Comparison of ENCODE assay signal across 23 cellular contexts in the genomic region with DNA sequence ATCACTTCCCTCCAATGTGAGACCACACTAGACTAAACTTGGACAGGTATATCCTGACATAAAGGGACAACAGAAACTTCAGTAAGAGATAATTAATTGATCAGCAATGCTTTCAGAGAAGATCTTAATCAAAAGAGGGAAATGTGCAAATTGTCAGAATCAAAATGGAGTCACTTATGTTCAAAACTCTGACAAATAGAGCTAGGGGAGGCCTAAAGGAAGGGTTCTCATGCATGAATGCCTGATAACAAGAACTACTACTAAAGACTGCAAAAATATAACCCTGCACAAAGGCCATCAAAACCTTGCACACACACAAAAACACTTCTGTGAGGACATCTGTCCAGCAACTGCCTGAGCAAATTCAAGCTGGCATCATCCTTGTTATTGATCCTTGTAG.
DNase-seq lines count a peak whose midpoint lies in the region; ATAC-seq, FAIRE-seq and TF ChIP-seq lines count a peak whose summit lies in the region.
"Had no signal": no experiment of that assay in that cellular context is flagged by ENCODE, and none has a peak within 500 bp of the region (broad histone marks: within the 10 kb centered on the region; RNA-seq: fewer than 3 reads in every experiment).

No MANE protein-coding gene starts in this region.

- H2BK15ac ChIP-seq in H1 (ENCODE audit: low read length) (no peak overlapping the region), neuronal stem cell (ENCODE audit: low read length) (no peak overlapping the region)

- no peak overlapping the region for H2BK5ac ChIP-seq in H1 (ENCODE audit: low read depth, low read length)
- H2BK5ac ChIP-seq in neuronal stem cell (ENCODE audit: low read length), result no peak overlapping the region

- H3K79me2 ChIP-seq in H1 (ENCODE audit: control insufficient read depth in 1 of 2, insufficient read depth in 2 of 2, low read length in 2 of 2), result no peaks in the 10 kb centered on the region

- H3K4me3 ChIP-seq in SK-N-MC, result no peak overlapping the region
- H3K4me3 ChIP-seq in H1 (ENCODE audit: extremely low read depth in 1 of 4, insufficient read depth in 2 of 4, low read depth in 3 of 4, low read length in 4 of 4), result no peak overlapping the region
- H3K4me3 ChIP-seq in neuronal stem cell (ENCODE audit: low read length in 2 of 2), result no peak overlapping the region
- H3K4me3 ChIP-seq: BLaER1 had no signal

- H3K4ac ChIP-seq in H1 (replicated peaks; ENCODE audit: insufficient read length, low read depth, low read length), result no peak overlapping the region
- no peak overlapping the region for H3K4ac ChIP-seq in neuronal stem cell (ENCODE audit: low read length)

- H2BK12ac ChIP-seq in H1 (ENCODE audit: low read depth, low read length), result no peak overlapping the region
- no peak overlapping the region for H2BK12ac ChIP-seq in neuronal stem cell (ENCODE audit: low read length)

- H3K14ac ChIP-seq in H1 (ENCODE audit: insufficient read length) (no peak overlapping the region), neuronal stem cell (ENCODE audit: low read length) (no peak overlapping the region)

- DNase-seq in DMS53 (lab: John Stamatoyannopoulos, UW) (peak; percentile 2), DMS53 treated with DMSO at 0.1 percent for 48 hours (lab: John Stamatoyannopoulos, UW; ENCODE audit: unreplicated experiment) (no peak), SK-N-MC (ENCODE audit: low read depth, low spot score) (no peak), H1 (ENCODE audit: low read depth in 1 of 2, low spot score in 2 of 2) (no peak), neuronal stem cell (ENCODE audit: low spot score) (no peak), HPDE6-E6E7 (ENCODE audit: extremely low spot score) (no peak), DMS153 (lab: John Stamatoyannopoulos, UW) (no peak)
- DNase-seq: Caco-2; CD4-positive, CD25-positive, alpha-beta regulatory T cell; CD8-positive, alpha-beta T cell; DMS79; EL; GDM1; GOT3; H7; HCEC 1CT had no signal

- no peak overlapping the region for H2BK120ac ChIP-seq in H1 (replicated peaks; ENCODE audit: low read depth, low read length)
- H2BK120ac ChIP-seq in neuronal stem cell (ENCODE audit: low read depth, low read length), result no peak overlapping the region

- no peaks in the 10 kb centered on the region for H3K27me3 ChIP-seq in H1 (replicated peaks in 1 of 4; ENCODE audit: control insufficient read depth in 3 of 4, extremely low read depth in 1 of 4, insufficient read depth in 3 of 4, low read length in 3 of 4)
- no peaks in the 10 kb centered on the region for H3K27me3 ChIP-seq in neuronal stem cell (ENCODE audit: control insufficient read depth in 3 of 3, insufficient read depth in 3 of 3, low read depth in 1 of 3, low read length in 3 of 3)
- H3K27me3 ChIP-seq: BLaER1 had no signal

- no peaks in the 10 kb centered on the region for H3K79me1 ChIP-seq in H1 (ENCODE audit: low read depth, low read length)
- H3K79me1 ChIP-seq in neuronal stem cell (ENCODE audit: low read depth, low read length), result no peaks in the 10 kb centered on the region

- no peak for TF ChIP-seq CTCF in H1 (IDR thresholded peaks at IDR 0.05; ENCODE audit: control extremely low read depth in 1 of 3, insufficient read depth in 1 of 3, low read depth in 1 of 3, low read length in 3 of 3)

- no peak overlapping the region for H2AK5ac ChIP-seq in H1 (ENCODE audit: low read depth, low read length)
- H2AK5ac ChIP-seq in neuronal stem cell (ENCODE audit: low read depth, low read length), result no peak overlapping the region

- no peak overlapping the region for H3K4me2 ChIP-seq in H1 (ENCODE audit: insufficient read depth in 1 of 2, low read depth in 2 of 2, low read length in 2 of 2)
- no peak overlapping the region for H3K4me2 ChIP-seq in neuronal stem cell (ENCODE audit: insufficient read depth, low read length, poor library complexity, severe bottlenecking)
- H3K4me2 ChIP-seq: BLaER1 had no signal

- CTCF ChIA-PET in H1 (lab: Charles Lee; ENCODE audit: partially characterized antibody), result no interaction called here

- no peak overlapping the region for H3K18ac ChIP-seq in H1 (ENCODE audit: extremely low read depth, low read length)
- no peak overlapping the region for H3K18ac ChIP-seq in neuronal stem cell (ENCODE audit: low read length)

- H3K9me3 ChIP-seq in SK-N-MC (ENCODE audit: low read depth, low read length), result peaks cover 3% of the 10 kb centered on the region; the same call in 1 of the 2 replicates
- no peaks in the 10 kb centered on the region for H3K9me3 ChIP-seq in H1 (ENCODE audit: insufficient read depth in 2 of 2, low read depth in 1 of 2, low read length in 1 of 2)
- peaks cover 0 to 3% of the 10 kb centered on the region in 2 donors for H3K9me3 ChIP-seq in neuronal stem cell (replicated peaks in 1 of 2; ENCODE audit: control insufficient read depth in 2 of 2, insufficient read depth in 1 of 2, low read depth in 1 of 2, low read length in 2 of 2)
- H3K9me3 ChIP-seq: BLaER1, Caco-2 had no signal

- peak overlapping the region; percentile 98; the same call in 1 of the 2 replicates for H3K27ac ChIP-seq in SK-N-MC
- no peak overlapping the region for H3K27ac ChIP-seq in H1 (ENCODE audit: low read depth, low read length)
- no peak overlapping the region for H3K27ac ChIP-seq in neuronal stem cell (replicated peaks; ENCODE audit: low read length)
- H3K27ac ChIP-seq: 22Rv1, BLaER1, C4-2B had no signal

- FAIRE-seq in H1 (lab: Jason Lieb, UNC), result no peak
- FAIRE-seq: A204.1, GM12892, GM19239 had no signal

- POLR2A ChIA-PET in H1 (lab: Charles Lee; ENCODE audit: partially characterized antibody), result no interaction called here

- H3K36me3 ChIP-seq in SK-N-MC (ENCODE audit: insufficient read depth, low read length) (peaks cover 3% of the 10 kb centered on the region; the same call in 1 of the 2 replicates), H1 (ENCODE audit: control insufficient read depth in 2 of 4, insufficient read depth in 4 of 4, low read length in 3 of 4) (peaks cover 0 to 3% (median 0%) of the 10 kb centered on the region in 4 experiments; a peak in 1 of 8 replicates), neuronal stem cell (replicated peaks in 1 of 2; ENCODE audit: control insufficient read depth in 2 of 2, insufficient read depth in 2 of 2, low read length in 2 of 2) (no peaks in the 10 kb centered on the region)
- H3K36me3 ChIP-seq: BLaER1 had no signal

- no peak overlapping the region for H3K56ac ChIP-seq in H1 (replicated peaks; ENCODE audit: insufficient read length, low read depth, low read length)

- no peak for ATAC-seq in GM21423 (IDR thresholded peaks at IDR 0.05; ENCODE audit: unreplicated experiment)
- ATAC-seq: CD8-positive, alpha-beta T cell had no signal

- no peak overlapping the region for H4K5ac ChIP-seq in H1 (ENCODE audit: insufficient read length, low read depth, low read length)

- no peak overlapping the region for H3K9ac ChIP-seq in SK-N-MC (ENCODE audit: insufficient read length)
- H3K9ac ChIP-seq in H1 (replicated peaks in 1 of 4; ENCODE audit: extremely low read depth in 1 of 4, low read depth in 3 of 4, low read length in 3 of 4), result no peak overlapping the region
- H3K9ac ChIP-seq in neuronal stem cell (ENCODE audit: low read depth, low read length, poor library complexity), result no peak overlapping the region
- H3K9ac ChIP-seq: BLaER1 had no signal

- no peak for TF ChIP-seq POLR2A in H1 (IDR thresholded peaks at IDR 0.05; ENCODE audit: control extremely low read depth in 1 of 2, low read depth in 2 of 2, low read length in 2 of 2)

- H3K4me1 ChIP-seq in H1 (replicated peaks in 1 of 4; ENCODE audit: control insufficient read depth in 3 of 4, insufficient read depth in 4 of 4, low read length in 3 of 4), result no peaks in the 10 kb centered on the region
- H3K4me1 ChIP-seq in neuronal stem cell (ENCODE audit: control insufficient read depth in 2 of 2, insufficient read depth in 1 of 2, low read depth in 1 of 2, low read length in 2 of 2), result peaks cover 0 to 4% of the 10 kb centered on the region in 2 donors
- H3K4me1 ChIP-seq: BLaER1, Caco-2 had no signal

- H4K20me1 ChIP-seq in H1 (replicated peaks in 1 of 2; ENCODE audit: control insufficient read depth in 1 of 2, insufficient read depth in 2 of 2, low read length in 2 of 2), result no peaks in the 10 kb centered on the region
- H4K20me1 ChIP-seq: BLaER1 had no signal

- TF ChIP-seq EP300 in H1 (IDR thresholded peaks at IDR 0.05; ENCODE audit: borderline replicate concordance in 1 of 2, low read depth in 2 of 2, low read length in 2 of 2), result no peak

- no peaks in the 10 kb centered on the region for H3K23me2 ChIP-seq in H1 (ENCODE audit: low read depth, low read length)

- no peak overlapping the region for H2BK20ac ChIP-seq in H1 (ENCODE audit: low read length)

- H4K91ac ChIP-seq in H1 (replicated peaks; ENCODE audit: insufficient read length, low read length) (no peak overlapping the region), neuronal stem cell (ENCODE audit: low read depth, low read length, poor library complexity) (no peak overlapping the region)

- H2AFZ ChIP-seq in H1 (ENCODE audit: low read length) (peak overlapping the region; percentile 39; the same call in 1 of the 2 replicates), neuronal stem cell (ENCODE audit: low read length) (peak overlapping the region; percentile 69)

- H3K23ac ChIP-seq in H1 (ENCODE audit: insufficient read length) (no peak overlapping the region), neuronal stem cell (ENCODE audit: low read depth, low read length, poor library complexity) (no peak overlapping the region)

- no peak for TF ChIP-seq RAD21 in H1 (IDR thresholded peaks at IDR 0.05 in 1 of 2, conservative IDR thresholded peaks at IDR 0.05 in 1 of 2; ENCODE audit: low read depth in 2 of 2, low read length in 2 of 2)

- H4K8ac ChIP-seq in H1 (ENCODE audit: extremely low read depth, insufficient read depth, low read length) (no peak overlapping the region), neuronal stem cell (ENCODE audit: low read depth, low read length) (no peak overlapping the region)

TF ChIP-seq in H1, 55 proteins besides CTCF, POLR2A, EP300 and RAD21 (continues in another document):
- TF ChIP-seq PHF8 (conservative IDR thresholded peaks at IDR 0.05; ENCODE audit: low read depth, low read length), result no peak
